Comparison of ENCODE assay signal across 19 cellular contexts in the genomic region with DNA sequence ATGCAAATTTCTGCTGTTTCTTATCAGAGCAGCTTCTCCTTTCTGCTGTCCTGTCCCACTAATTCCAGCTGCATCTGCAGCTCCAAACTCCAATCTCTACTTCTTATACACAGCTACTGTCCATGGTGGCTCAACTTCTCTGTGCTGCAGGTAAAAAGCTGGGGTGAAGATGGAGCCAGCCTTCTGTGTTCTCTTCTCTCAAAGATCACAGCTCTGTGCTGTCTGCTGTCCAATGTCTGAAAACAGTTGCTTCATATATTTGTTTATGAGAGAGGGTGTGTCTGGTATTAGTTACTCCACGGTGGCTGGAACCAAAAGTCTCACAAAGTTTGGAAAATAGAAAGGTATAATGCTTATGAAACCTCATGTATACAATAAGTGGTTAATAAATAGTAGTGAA.
DNase-seq lines count a peak whose midpoint lies in the region; ATAC-seq, FAIRE-seq and TF ChIP-seq lines count a peak whose summit lies in the region.
"Had no signal": no experiment of that assay in that cellular context is flagged by ENCODE, and none has a peak within 500 bp of the region (broad histone marks: within the 10 kb centered on the region; RNA-seq: fewer than 3 reads in every experiment).

No MANE protein-coding gene starts in this region.

- H4K20me1 ChIP-seq in HepG2 (ENCODE audit: insufficient read depth, low read length), result no peaks in the 10 kb centered on the region

- peak; percentile 12 for DNase-seq in LoVo (ENCODE audit: low spot score)
- peak; percentile 13 to 29 for DNase-seq in cardiac fibroblast (ENCODE audit: low read depth in 2 of 2)
- peak; percentile 23 for DNase-seq in HepG2 (ENCODE audit: low spot score)
- DNase-seq in stimulated activated CD8-positive, alpha-beta memory T cell treated with anti-CD3 and anti-CD28 coated beads, Interleukin-4, amount 100 ng/mL, for 48 hours, result no peak
- DNase-seq in vagina (ENCODE audit: extremely low spot score in 2 of 2), result no peak
- DNase-seq: DMS79 treated with DMSO at 0.1 percent for 48 hours, GM23248, KBM-7, NCI-H1417, NCI-H187, NCI-H2107, NCI-H2227 treated with DMSO at 0.1 percent for 48 hours, NCI-H510A treated with DMSO at 0.1 percent for 48 hours, NCI-H82, RPMI8226, SHP77 treated with DMSO at 0.1 percent for 48 hours had no signal

- ATAC-seq in HepG2 (peak; percentile 83), GM19452 (IDR thresholded peaks at IDR 0.05; ENCODE audit: unreplicated experiment) (no peak), HG03432 (IDR thresholded peaks at IDR 0.05; ENCODE audit: unreplicated experiment) (no peak)
- ATAC-seq: HCT116 had no signal

- H3K4me2 ChIP-seq in HepG2 (ENCODE audit: low read depth, low read length), result no peak overlapping the region

- CTCF ChIA-PET in HepG2 (lab: Yijun Ruan, JAX; ENCODE audit: low intra/inter-chr PET ratio, low total read pairs), result no interaction called here

- WGBS in HepG2 (ENCODE audit: low lambda C conversion rate), result 4% methylated on average over 1 of the region's 1 CpG

- H2AFZ ChIP-seq in HepG2 (ENCODE audit: low read length), result no peak overlapping the region
- H2AFZ ChIP-seq: GM23248 had no signal

- no peak for FAIRE-seq in HepG2 (lab: Jason Lieb, UNC)

- H3K36me3 ChIP-seq in HepG2 (replicated peaks in 1 of 2; ENCODE audit: control insufficient read depth in 1 of 2, insufficient read depth in 2 of 2, low read length in 2 of 2) (no peaks in the 10 kb centered on the region), vagina (no peaks in the 10 kb centered on the region)

- H3K27me3 ChIP-seq in HepG2 (ENCODE audit: control insufficient read depth in 1 of 2, insufficient read depth in 2 of 2, low read length in 2 of 2), result no peaks in the 10 kb centered on the region
- H3K27me3 ChIP-seq in vagina, result no peaks in the 10 kb centered on the region

- TF ChIP-seq RAD21 in HepG2 (CRISPR knock-in tag; IDR thresholded peaks at IDR 0.05), result no peak

- no peak for TF ChIP-seq POLR2A in HepG2 (IDR thresholded peaks at IDR 0.05; ENCODE audit: insufficient read depth in 1 of 2, low read depth in 2 of 2, low read length in 2 of 2)
- TF ChIP-seq POLR2A in vagina (IDR thresholded peaks at IDR 0.05), result no peak

- no peaks in the 10 kb centered on the region for H3K79me2 ChIP-seq in HepG2 (ENCODE audit: insufficient read depth, low read length)

- POLR2A ChIA-PET in HepG2 (lab: Yijun Ruan, JAX), result no interaction called here

- no peak for TF ChIP-seq EP300 in HepG2 (IDR thresholded peaks at IDR 0.05; ENCODE audit: low read depth in 2 of 2, low read length in 2 of 2)
- no peak for TF ChIP-seq EP300 in HepG2 (CRISPR knock-in tag; IDR thresholded peaks at IDR 0.05; ENCODE audit: borderline replicate concordance)

- no peak for TF ChIP-seq CTCF in cardiac fibroblast (IDR thresholded peaks at IDR 0.05; ENCODE audit: low read depth, low read length)
- no peak for TF ChIP-seq CTCF in HepG2 (CRISPR knock-in tag; IDR thresholded peaks at IDR 0.05)
- TF ChIP-seq CTCF in vagina (IDR thresholded peaks at IDR 0.05), result no peak

- no TSS peak for BruUV-seq in HepG2 (replicated peaks; lab: Mats Ljungman, UMichigan)

- peaks cover 7% of the 10 kb centered on the region for H3K4me1 ChIP-seq in HepG2 (ENCODE audit: insufficient read depth, low read length)
- H3K4me1 ChIP-seq in vagina, result no peaks in the 10 kb centered on the region

- in situ Hi-C loops in HepG2 (cut with HindIII; ENCODE audit: extremely low pct_ligation_motif_present, low pct_unique_long_range_greater_than_20kb), result no loop called here

- no peak overlapping the region for H3K27ac ChIP-seq in HepG2 (ENCODE audit: extremely low read length, insufficient read depth, low read length)
- no peak overlapping the region for H3K27ac ChIP-seq in vagina
- H3K27ac ChIP-seq: GM23248 had no signal

- H3K4me3 ChIP-seq in cardiac fibroblast (replicated peaks in 1 of 2; ENCODE audit: low read depth in 2 of 2, low read length in 2 of 2), result no peak overlapping the region
- H3K4me3 ChIP-seq in HepG2 (replicated peaks in 1 of 3; ENCODE audit: insufficient read depth in 1 of 3, low read depth in 2 of 3, low read length in 3 of 3), result no peak overlapping the region
- H3K4me3 ChIP-seq in vagina, result no peak overlapping the region
- H3K4me3 ChIP-seq: GM23248 had no signal

- H3K9me3 ChIP-seq in HepG2 (ENCODE audit: low read length) (no peaks in the 10 kb centered on the region), vagina (no peaks in the 10 kb centered on the region)

- no peak overlapping the region for H3K9ac ChIP-seq in HepG2 (ENCODE audit: insufficient read depth, low read depth, low read length)
- H3K9ac ChIP-seq: GM23248 had no signal

- intact Hi-C loops in HepG2 (cut with micrococcal nuclease; ENCODE audit: unreplicated experiment) (no loop called here), vagina (cut with DNase I) (no loop called here)

TF ChIP-seq in HepG2, 621 proteins besides CTCF, POLR2A, EP300 and RAD21:
- TF ChIP-seq CEBPB (IDR thresholded peaks at IDR 0.05; ENCODE audit: borderline replicate concordance, low read depth, low read length), result peak; percentile 83
- TF ChIP-seq SKI (IDR thresholded peaks at IDR 0.05; ENCODE audit: partially characterized antibody), result peak; percentile 64
- no peak for TF ChIP-seq KDM4B (CRISPR knock-in tag; IDR thresholded peaks at IDR 0.05)
- no peak for TF ChIP-seq ZNF333 (CRISPR knock-in tag; IDR thresholded peaks at IDR 0.05; ENCODE audit: borderline replicate concordance)
- TF ChIP-seq MTF1 (CRISPR knock-in tag; IDR thresholded peaks at IDR 0.05), result no peak
- TF ChIP-seq SALL1 (CRISPR knock-in tag; IDR thresholded peaks at IDR 0.05), result 0 out of 2 replicates have a peak, but pooled peaks have one; percentile 20
- TF ChIP-seq, protein P1, sequence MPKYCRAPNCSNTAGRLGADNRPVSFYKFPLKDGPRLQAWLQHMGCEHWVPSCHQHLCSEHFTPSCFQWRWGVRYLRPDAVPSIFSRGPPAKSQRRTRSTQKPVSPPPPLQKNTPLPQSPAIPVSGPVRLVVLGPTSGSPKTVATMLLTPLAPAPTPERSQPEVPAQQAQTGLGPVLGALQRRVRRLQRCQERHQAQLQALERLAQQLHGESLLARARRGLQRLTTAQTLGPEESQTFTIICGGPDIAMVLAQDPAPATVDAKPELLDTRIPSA (CRISPR knock-in tag; IDR thresholded peaks at IDR 0.05; ENCODE audit: borderline replicate concordance), result no peak
- 0 out of 2 replicates have a peak, but pooled peaks have one; percentile 28 for TF ChIP-seq EHMT2 (IDR thresholded peaks at IDR 0.05; ENCODE audit: borderline replicate concordance, low read depth, low read length)
- peak; percentile 50; the same call in 1 of the 2 replicates for TF ChIP-seq CEBPG (CRISPR knock-in tag; IDR thresholded peaks at IDR 0.05)
- peak; percentile 84; the same call in 1 of the 2 replicates for TF ChIP-seq MIER2 (CRISPR knock-in tag; IDR thresholded peaks at IDR 0.05)
- TF ChIP-seq ZNF577 (CRISPR knock-in tag; IDR thresholded peaks at IDR 0.05; ENCODE audit: borderline replicate concordance, low read depth), result no peak
- TF ChIP-seq, protein P2, sequence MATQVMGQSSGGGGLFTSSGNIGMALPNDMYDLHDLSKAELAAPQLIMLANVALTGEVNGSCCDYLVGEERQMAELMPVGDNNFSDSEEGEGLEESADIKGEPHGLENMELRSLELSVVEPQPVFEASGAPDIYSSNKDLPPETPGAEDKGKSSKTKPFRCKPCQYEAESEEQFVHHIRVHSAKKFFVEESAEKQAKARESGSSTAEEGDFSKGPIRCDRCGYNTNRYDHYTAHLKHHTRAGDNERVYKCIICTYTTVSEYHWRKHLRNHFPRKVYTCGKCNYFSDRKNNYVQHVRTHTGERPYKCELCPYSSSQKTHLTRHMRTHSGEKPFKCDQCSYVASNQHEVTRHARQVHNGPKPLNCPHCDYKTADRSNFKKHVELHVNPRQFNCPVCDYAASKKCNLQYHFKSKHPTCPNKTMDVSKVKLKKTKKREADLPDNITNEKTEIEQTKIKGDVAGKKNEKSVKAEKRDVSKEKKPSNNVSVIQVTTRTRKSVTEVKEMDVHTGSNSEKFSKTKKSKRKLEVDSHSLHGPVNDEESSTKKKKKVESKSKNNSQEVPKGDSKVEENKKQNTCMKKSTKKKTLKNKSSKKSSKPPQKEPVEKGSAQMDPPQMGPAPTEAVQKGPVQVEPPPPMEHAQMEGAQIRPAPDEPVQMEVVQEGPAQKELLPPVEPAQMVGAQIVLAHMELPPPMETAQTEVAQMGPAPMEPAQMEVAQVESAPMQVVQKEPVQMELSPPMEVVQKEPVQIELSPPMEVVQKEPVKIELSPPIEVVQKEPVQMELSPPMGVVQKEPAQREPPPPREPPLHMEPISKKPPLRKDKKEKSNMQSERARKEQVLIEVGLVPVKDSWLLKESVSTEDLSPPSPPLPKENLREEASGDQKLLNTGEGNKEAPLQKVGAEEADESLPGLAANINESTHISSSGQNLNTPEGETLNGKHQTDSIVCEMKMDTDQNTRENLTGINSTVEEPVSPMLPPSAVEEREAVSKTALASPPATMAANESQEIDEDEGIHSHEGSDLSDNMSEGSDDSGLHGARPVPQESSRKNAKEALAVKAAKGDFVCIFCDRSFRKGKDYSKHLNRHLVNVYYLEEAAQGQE (IDR thresholded peaks at IDR 0.05; ENCODE audit: borderline replicate concordance in 1 of 2, low read depth in 1 of 2, low read length in 2 of 2), result peak in 1 of 2 experiments; percentile 89; a peak in 3 of 4 replicates

Comparison
In these comparisons a context has a peak if more than half of its experiments do, and no peak if none do; other contexts are left out.
1. DNase-seq: peak in LoVo (single experiment), cardiac fibroblast (2 of 2) and HepG2 (single experiment); none in stimulated activated CD8-positive, alpha-beta memory T cell treated with anti-CD3 and anti-CD28 coated beads, Interleukin-4, amount 100 ng/mL, for 48 hours (single experiment) and vagina (0 of 2).